ENCODE assay signal across 28 cellular contexts in genomic region chr1:20188455-20188817, GRCh38. TPM values are rescaled to one million over a fixed set of nuclear protein-coding genes. Genes with fewer than 3 reads are reported as not detected.
A peak's percentile ranks its signal among the peaks of the same experiment; 100 is the strongest.
DNase-seq lines count a peak whose midpoint lies in the region; ATAC-seq and TF ChIP-seq lines count a peak whose summit lies in the region.
"Had no signal": no experiment of that assay in that cellular context is flagged by ENCODE, and none has a peak within 500 bp of the region (broad histone marks: within the 10 kb centered on the region; RNA-seq: fewer than 3 reads in every experiment).

No MANE protein-coding gene starts in this region.

- H3K27ac ChIP-seq in breast epithelium (peak overlapping the region; percentile 38 to 42), cingulate gyrus (ENCODE audit: low read depth, low read length) (peak overlapping the region; percentile 2), temporal lobe (ENCODE audit: low read depth, low read length) (peak overlapping the region; percentile 56)
- H3K27ac ChIP-seq: parathyroid adenoma, right lobe of liver had no signal

- ATAC-seq in HG03469 (IDR thresholded peaks at IDR 0.05; ENCODE audit: unreplicated experiment): no peak
- ATAC-seq: GM12878, left ventricle myocardium superior, right lobe of liver had no signal

- DNase-seq in breast epithelium (ENCODE audit: low spot score in 2 of 2) (no peak), MCF 10A (ENCODE audit: unreplicated experiment) (no peak), NB4 (ENCODE audit: low read depth) (peak; percentile 29), NCI-H1930 (lab: John Stamatoyannopoulos, UW) (no peak)
- no peak for DNase-seq in activated CD4-positive, alpha-beta memory T cell treated with anti-CD3 and anti-CD28 coated beads, Interleukin-2, amount 10 ng/mL, durations not matched to agents 7 days and 5 days
- DNase-seq: activated CD4-positive, alpha-beta T cell treated with anti-CD3 and anti-CD28 coated beads, Interleukin-2, amount 10 ng/mL, durations not matched to agents 7 days and 5 days; activated naive CD8-positive, alpha-beta T cell treated with anti-CD3 and anti-CD28 coated beads, Interleukin-2, amount 50 U/mL, for 24 hours; C1 segment of cervical spinal cord; effector memory CD4-positive, alpha-beta T cell; foreskin melanocyte; H9; islet precursor cell; left ventricle myocardium superior; midbrain; NCI-H1417; NCI-H2081 treated with DMSO at 0.1 percent for 48 hours; NCI-H446 treated with DMSO at 0.1 percent for 48 hours; Peyer's patch; stimulated activated CD4-positive, alpha-beta T cell treated with anti-CD3 and anti-CD28 coated beads, Interleukin-4, amount 100 ng/mL, for 4 hours; stimulated activated naive CD4-positive, alpha-beta T cell had no signal

- peaks cover 0 to 8% of the 10 kb centered on the region in 2 donors for H3K4me1 ChIP-seq in breast epithelium

- no TSS peak for BruUV-seq in MCF 10A (replicated peaks; lab: Mats Ljungman, UMichigan)

- H3K9me3 ChIP-seq in breast epithelium: no peaks in the 10 kb centered on the region
- H3K9me3 ChIP-seq: Peyer's patch, right lobe of liver had no signal

- peaks cover 17% of the 10 kb centered on the region for H3K4me1 Mint-ChIP-seq in MCF 10A (ENCODE audit: insufficient read depth, unreplicated experiment)
- H3K4me1 Mint-ChIP-seq in activated CD4-positive, alpha-beta memory T cell treated with anti-CD3 and anti-CD28 coated beads, Interleukin-2, amount 10 ng/mL, durations not matched to agents 7 days and 5 days: peaks cover 51% of the 10 kb centered on the region

- POLR2A ChIA-PET in MCF 10A (lab: Yijun Ruan, JAX): no interaction called here
- POLR2A ChIA-PET in activated CD4-positive, alpha-beta memory T cell treated with anti-CD3 and anti-CD28 coated beads, Interleukin-2, amount 10 ng/mL, durations not matched to agents 7 days and 5 days (lab: Charles Lee): interaction anchor here (3.4 kb wide), 1 partner anchor 16 kb away, joined by 13 read pairs; no protein-coding TSS in a partner anchor

- H3K36me3 ChIP-seq in breast epithelium: no peaks in the 10 kb centered on the region
- H3K36me3 ChIP-seq: Peyer's patch, right lobe of liver had no signal

- H3K27me3 Mint-ChIP-seq in MCF 10A (ENCODE audit: insufficient read depth, unreplicated experiment): peaks cover 23% of the 10 kb centered on the region
- peaks cover 25% of the 10 kb centered on the region for H3K27me3 Mint-ChIP-seq in activated CD4-positive, alpha-beta memory T cell treated with anti-CD3 and anti-CD28 coated beads, Interleukin-2, amount 10 ng/mL, durations not matched to agents 7 days and 5 days

- no peak overlapping the region for H3K4me3 ChIP-seq in breast epithelium
- no peak overlapping the region for H3K4me3 ChIP-seq in NB4 (ENCODE audit: low read depth, low read length)
- H3K4me3 ChIP-seq: GM12878, Peyer's patch, right lobe of liver had no signal

- CTCF ChIA-PET in MCF 10A (lab: Yijun Ruan, JAX): no interaction called here
- CTCF ChIA-PET in activated CD4-positive, alpha-beta memory T cell treated with anti-CD3 and anti-CD28 coated beads, Interleukin-2, amount 10 ng/mL, durations not matched to agents 7 days and 5 days (lab: Charles Lee): interaction anchor here (1.3 kb wide), 1 partner anchor 23 kb away, joined by 3 read pairs; no protein-coding TSS in a partner anchor

- H3K27me3 ChIP-seq in breast epithelium: no peaks in the 10 kb centered on the region
- H3K27me3 ChIP-seq: Peyer's patch, right lobe of liver had no signal

- intact Hi-C loops in breast epithelium (cut with DNase I; ENCODE audit: low total_unique reads) (no loop called here), MCF 10A (cut with micrococcal nuclease) (no loop called here)

- no peaks in the 10 kb centered on the region for H3K36me3 Mint-ChIP-seq in MCF 10A (ENCODE audit: insufficient read depth, unreplicated experiment)
- peaks cover 3% of the 10 kb centered on the region for H3K36me3 Mint-ChIP-seq in activated CD4-positive, alpha-beta memory T cell treated with anti-CD3 and anti-CD28 coated beads, Interleukin-2, amount 10 ng/mL, durations not matched to agents 7 days and 5 days (ENCODE audit: low read depth)

- TF ChIP-seq CTCF in breast epithelium (IDR thresholded peaks at IDR 0.05): no peak
- TF ChIP-seq CTCF in MCF 10A (IDR thresholded peaks at IDR 0.05; ENCODE audit: unreplicated experiment): no peak
- no peak for TF ChIP-seq CTCF in NB4 (IDR thresholded peaks at IDR 0.05; ENCODE audit: low read depth, low read length)

- no peak overlapping the region for H3K27ac Mint-ChIP-seq in MCF 10A (ENCODE audit: low read depth, unreplicated experiment)
- no peak overlapping the region for H3K27ac Mint-ChIP-seq in activated CD4-positive, alpha-beta memory T cell treated with anti-CD3 and anti-CD28 coated beads, Interleukin-2, amount 10 ng/mL, durations not matched to agents 7 days and 5 days
- H3K27ac Mint-ChIP-seq: activated CD4-positive, alpha-beta T cell treated with anti-CD3 and anti-CD28 coated beads, Interleukin-2, amount 10 ng/mL, durations not matched to agents 7 days and 5 days; H9 had no signal

- H3K4me3 Mint-ChIP-seq in MCF 10A (ENCODE audit: unreplicated experiment): no peak overlapping the region
- no peak overlapping the region for H3K4me3 Mint-ChIP-seq in activated CD4-positive, alpha-beta memory T cell treated with anti-CD3 and anti-CD28 coated beads, Interleukin-2, amount 10 ng/mL, durations not matched to agents 7 days and 5 days
- H3K4me3 Mint-ChIP-seq: activated CD4-positive, alpha-beta T cell treated with anti-CD3 and anti-CD28 coated beads, Interleukin-2, amount 10 ng/mL, durations not matched to agents 7 days and 5 days; H9; neural crest cell had no signal

- no peaks in the 10 kb centered on the region for H3K9me3 Mint-ChIP-seq in MCF 10A (ENCODE audit: unreplicated experiment)
- H3K9me3 Mint-ChIP-seq in activated CD4-positive, alpha-beta memory T cell treated with anti-CD3 and anti-CD28 coated beads, Interleukin-2, amount 10 ng/mL, durations not matched to agents 7 days and 5 days: no peaks in the 10 kb centered on the region
- H3K9me3 Mint-ChIP-seq: activated CD4-positive, alpha-beta T cell treated with anti-CD3 and anti-CD28 coated beads, Interleukin-2, amount 10 ng/mL, durations not matched to agents 7 days and 5 days; activated naive CD8-positive, alpha-beta T cell treated with anti-CD3 and anti-CD28 coated beads, Interleukin-2, amount 50 U/mL, for 24 hours; neural crest cell had no signal

- TF ChIP-seq POLR2A in breast epithelium (IDR thresholded peaks at IDR 0.05) (no peak), NB4 (IDR thresholded peaks at IDR 0.05; ENCODE audit: extremely low read depth, insufficient read length) (no peak)

RNA-seq across cellular contexts. Expression of gene PLA2G2C, which starts 2.1 kb away (rescaled TPM):
- total RNA-seq in breast epithelium: under 1 TPM in 1 of 3 donors, not detected in 2; 0.33 TPM
- total RNA-seq in MCF 10A (2022): not detected in 2 replicates
- total RNA-seq in temporal lobe: not detected
- total RNA-seq in activated CD4-positive, alpha-beta memory T cell treated with anti-CD3 and anti-CD28 coated beads, Interleukin-2, amount 10 ng/mL, durations not matched to agents 7 days and 5 days: under 1 TPM; 0.18 to 0.40 TPM
- total RNA-seq: activated CD4-positive, alpha-beta T cell treated with anti-CD3 and anti-CD28 coated beads, Interleukin-2, amount 10 ng/mL, durations not matched to agents 7 days and 5 days; Daoy; GM12878; H9; left ventricle myocardium superior; neural crest cell; right lobe of liver had no signal

RNA-seq across cellular contexts. Expression of gene UBXN10, which starts 2.5 kb away (rescaled TPM):
- total RNA-seq in breast epithelium: 1 to 10 TPM; 1.3 to 6.6 (median 4.9) TPM
- not detected in 2 replicates for total RNA-seq in MCF 10A (2022)
- total RNA-seq in temporal lobe: 3.7 TPM
- total RNA-seq in activated CD4-positive, alpha-beta memory T cell treated with anti-CD3 and anti-CD28 coated beads, Interleukin-2, amount 10 ng/mL, durations not matched to agents 7 days and 5 days: 1 to 10 TPM; 1.5 to 1.7 TPM
- total RNA-seq: GM12878 had no signal

RNA-seq across cellular contexts. Expression of gene PLA2G2F, which starts 49.3 kb away (rescaled TPM):
- total RNA-seq in breast epithelium: not detected
- not detected in 2 replicates for total RNA-seq in MCF 10A (2022)
- total RNA-seq in temporal lobe: not detected
- not detected for total RNA-seq in activated CD4-positive, alpha-beta memory T cell treated with anti-CD3 and anti-CD28 coated beads, Interleukin-2, amount 10 ng/mL, durations not matched to agents 7 days and 5 days
- total RNA-seq: activated CD4-positive, alpha-beta T cell treated with anti-CD3 and anti-CD28 coated beads, Interleukin-2, amount 10 ng/mL, durations not matched to agents 7 days and 5 days; Daoy; GM12878; H9; left ventricle myocardium superior; neural crest cell; right lobe of liver had no signal

Comparison
In these comparisons a context has a peak if more than half of its experiments do, and no peak if none do; other contexts are left out.
1. H3K27ac ChIP-seq: peak in every context shown above with its lines; median percentile 56 in temporal lobe; 40 in breast epithelium; 2 in cingulate gyrus.